ENCODE assay signal across 9 cellular contexts in genomic region chr19:13097331-13098258, GRCh38. TPM values are rescaled to one million over a fixed set of nuclear protein-coding genes. Genes with fewer than 3 reads are reported as not detected.
DNase-seq lines count a peak whose midpoint lies in the region; ATAC-seq and TF ChIP-seq lines count a peak whose summit lies in the region.
"Had no signal": no experiment of that assay in that cellular context is flagged by ENCODE, and none has a peak within 500 bp of the region (broad histone marks: within the 10 kb centered on the region; RNA-seq: fewer than 3 reads in every experiment).

No MANE protein-coding gene starts in this region.

- intact Hi-C loops in psoas muscle (cut with DNase I): no loop called here

- 12 to 13% methylated on average over 62 to 71 of the region's 71 CpGs for WGBS in esophagus, 2 donors
- WGBS in psoas muscle, 3 donors: 34 to 37% (median 35%) methylated on average over 57 to 71 of the region's 71 CpGs

- H3K36me3 ChIP-seq in SK-N-MC (ENCODE audit: insufficient read depth, low read length): no peaks in the 10 kb centered on the region
- H3K36me3 ChIP-seq in esophagus (ENCODE audit: control insufficient read depth in 2 of 2, insufficient read depth in 2 of 2, low read length in 1 of 2): peaks cover 0 to 5% of the 10 kb centered on the region in 2 donors
- H3K36me3 ChIP-seq in psoas muscle (ENCODE audit: insufficient read depth in 1 of 2, low read depth in 1 of 2): peaks cover 0 to 23% of the 10 kb centered on the region in 2 donors

- DNase-seq in GF-D8 (lab: John Stamatoyannopoulos, UW): peak; percentile 71
- DNase-seq in SK-N-MC (ENCODE audit: low read depth, low spot score): no peak
- peak in 1 of 2 donors; percentile 68 for DNase-seq in psoas muscle
- no peak for DNase-seq in NCI-H82 (lab: John Stamatoyannopoulos, UW)
- DNase-seq in SKM-1 (lab: John Stamatoyannopoulos, UW; ENCODE audit: unreplicated experiment): no peak
- no peak for DNase-seq in activated CD4-positive, CD25-positive, alpha-beta regulatory T cell treated with anti-CD3 and anti-CD28 coated beads, Interleukin-2, amount 50 U/mL, for 72 hours

- H3K27ac ChIP-seq in SK-N-MC (peak overlapping the region; percentile 73; the same call in 1 of the 2 replicates), esophagus (ENCODE audit: low read depth in 2 of 2, low read length in 1 of 2) (peak overlapping the region; percentile 87 to 92), psoas muscle (peak overlapping the region; percentile 36)
- H3K27ac ChIP-seq: epithelial cell of prostate had no signal

- ATAC-seq in psoas muscle (peak; percentile 8 to 27 (median 16)), HG03469 (IDR thresholded peaks at IDR 0.05; ENCODE audit: unreplicated experiment) (no peak)

- H3K4me3 ChIP-seq in SK-N-MC (no peak overlapping the region), esophagus (ENCODE audit: low read depth in 1 of 2, low read length in 2 of 2) (peak overlapping the region; percentile 25 to 45), psoas muscle (peak overlapping the region; percentile 45)

- peaks cover 0 to 16% of the 10 kb centered on the region in 2 donors for H3K4me1 ChIP-seq in esophagus (ENCODE audit: control insufficient read depth in 2 of 2, insufficient read depth in 2 of 2, low read length in 1 of 2)
- peaks cover 16% of the 10 kb centered on the region for H3K4me1 ChIP-seq in psoas muscle

- TF ChIP-seq CTCF in psoas muscle (IDR thresholded peaks at IDR 0.05): no peak

- H3K9ac ChIP-seq in SK-N-MC (ENCODE audit: insufficient read length): peak overlapping the region; percentile 41

- H3K27me3 ChIP-seq in esophagus (ENCODE audit: control insufficient read depth in 1 of 2, insufficient read depth in 2 of 2, low read length in 2 of 2) (no peaks in the 10 kb centered on the region), psoas muscle (ENCODE audit: insufficient read depth in 3 of 3, low read length in 2 of 3) (no peaks in the 10 kb centered on the region)

- H3K9me3 ChIP-seq in SK-N-MC (ENCODE audit: low read depth, low read length) (no peaks in the 10 kb centered on the region), esophagus (ENCODE audit: control insufficient read depth in 2 of 2, insufficient read depth in 1 of 2, low read depth in 1 of 2, low read length in 1 of 2) (peaks cover 0 to 2% of the 10 kb centered on the region in 2 donors), psoas muscle (no peaks in the 10 kb centered on the region)

RNA-seq across cellular contexts. Expression of gene LYL1, which starts 5.1 kb away (rescaled TPM):
- 1 to 10 TPM; 1.5 to 1.9 TPM for polyA plus RNA-seq in esophagus
- total RNA-seq in psoas muscle: 1 to 10 TPM; 2.1 to 4.6 (median 3.2) TPM
- 1 to 10 TPM; 1.1 to 3.4 (median 1.1) TPM for polyA plus RNA-seq in psoas muscle

RNA-seq across cellular contexts. Expression of gene TRMT1, which starts 18.9 kb away (rescaled TPM):
- polyA plus RNA-seq in esophagus (10 to 100 TPM; 34.0 to 59.5 TPM), psoas muscle (10 to 100 TPM; 42.3 to 87.1 (median 45.4) TPM)
- 10 to 100 TPM; 31.6 to 45.3 (median 35.1) TPM for total RNA-seq in psoas muscle

RNA-seq across cellular contexts. Expression of gene NACC1, which starts 20.5 kb away (rescaled TPM):
- polyA plus RNA-seq in esophagus (10 to 100 TPM; 19.5 to 39.4 TPM), psoas muscle (10 to 100 TPM; 11.9 to 63.4 (median 45.8) TPM)
- 10 to 100 TPM; 32.1 to 48.9 (median 37.9) TPM for total RNA-seq in psoas muscle

RNA-seq across cellular contexts. Expression of gene STX10, which starts 52.6 kb away (rescaled TPM):
- polyA plus RNA-seq in esophagus (10 to 100 TPM; 75.1 to 76.0 TPM), psoas muscle (10 to 100 TPM; 34.5 to 63.3 (median 43.6) TPM)
- total RNA-seq in psoas muscle: 10 to 100 TPM; 18.5 to 20.4 (median 19.3) TPM

RNA-seq across cellular contexts. Expression of gene IER2, which starts 52.6 kb away (rescaled TPM):
- 100 to 1,000 TPM in 1 of 2 donors, 10 to 100 TPM in 1; 52.1 to 101 TPM for polyA plus RNA-seq in esophagus
- 10 to 100 TPM; 16.8 to 31.2 (median 29.9) TPM for total RNA-seq in psoas muscle
- 10 to 100 TPM; 12.9 to 62.7 (median 18.2) TPM for polyA plus RNA-seq in psoas muscle

Comparison
In these comparisons a context has a peak if more than half of its experiments do, and no peak if none do; other contexts are left out.
1. H3K27ac ChIP-seq: peak in every context shown above with its lines; median percentile 90 in esophagus; 73 in SK-N-MC; 36 in psoas muscle.